21 cellular contexts compared by ENCODE assay signal in genomic region chr12:4786795-4787194, GRCh38.
"Had no signal": no experiment of that assay in that cellular context is flagged by ENCODE, and none has a peak within 500 bp of the region (broad histone marks: within the 10 kb centered on the region; RNA-seq: fewer than 3 reads in every experiment).

No MANE protein-coding gene starts in this region.

- H3K4me2 ChIP-seq: smooth muscle cell had no signal

- H3K79me2 ChIP-seq: parathyroid adenoma had no signal

- H3K27me3 ChIP-seq: gastroesophageal sphincter, heart right ventricle, transverse colon, vagina had no signal

- H3K27ac Mint-ChIP-seq: activated CD4-positive, alpha-beta T cell treated with anti-CD3 and anti-CD28 coated beads for 36 hours; activated naive CD4-positive, alpha-beta T cell treated with anti-CD3 and anti-CD28 coated beads, Interleukin-2, amount 50 U/mL, for 24 hours; immature natural killer cell; naive B cell; stimulated activated naive CD8-positive, alpha-beta T cell treated with anti-CD3 and anti-CD28 coated beads, Interleukin-15, amount 100 ng/mL, for 72 hours had no signal

- DNase-seq: activated CD4-positive, alpha-beta T cell treated with anti-CD3 and anti-CD28 coated beads for 36 hours; activated CD4-positive, alpha-beta T cell treated with anti-CD3 and anti-CD28 coated beads, Interleukin-2, amount 50 U/mL, for 48 hours; activated gamma-delta T cell; erythroblast; heart right ventricle; immature natural killer cell; mesenchymal stem cell; naive B cell; stimulated activated CD4-positive, alpha-beta T cell treated with anti-CD3 and anti-CD28 coated beads, Interleukin-4, amount 100 ng/mL, for 1 hour; stimulated activated naive CD8-positive, alpha-beta T cell treated with anti-CD3 and anti-CD28 coated beads, Interleukin-15, amount 100 ng/mL, for 72 hours; transverse colon had no signal

- H2AFZ ChIP-seq: parathyroid adenoma had no signal

- ATAC-seq: activated CD4-positive, alpha-beta T cell treated with anti-CD3 and anti-CD28 coated beads for 36 hours; gastroesophageal sphincter; heart right ventricle; mucosa of descending colon; sciatic nerve; stimulated activated naive CD8-positive, alpha-beta T cell treated with anti-CD3 and anti-CD28 coated beads, Interleukin-15, amount 100 ng/mL, for 72 hours had no signal

- H3K4me3 Mint-ChIP-seq: activated CD4-positive, alpha-beta T cell treated with anti-CD3 and anti-CD28 coated beads for 36 hours; activated naive CD4-positive, alpha-beta T cell treated with anti-CD3 and anti-CD28 coated beads, Interleukin-2, amount 50 U/mL, for 24 hours; immature natural killer cell; naive B cell; stimulated activated naive CD8-positive, alpha-beta T cell treated with anti-CD3 and anti-CD28 coated beads, Interleukin-15, amount 100 ng/mL, for 72 hours had no signal

- H3K4me1 ChIP-seq: breast epithelium, gastroesophageal sphincter, heart right ventricle, parathyroid adenoma, suprapubic skin, transverse colon, vagina had no signal

- H3K4me3 ChIP-seq: breast epithelium, coronary artery, gastroesophageal sphincter, heart right ventricle, mucosa of descending colon, smooth muscle cell, suprapubic skin, transverse colon, vagina had no signal

- H3K4me1 Mint-ChIP-seq: activated CD4-positive, alpha-beta T cell treated with anti-CD3 and anti-CD28 coated beads for 36 hours; activated naive CD4-positive, alpha-beta T cell treated with anti-CD3 and anti-CD28 coated beads, Interleukin-2, amount 50 U/mL, for 24 hours; immature natural killer cell; naive B cell; stimulated activated naive CD8-positive, alpha-beta T cell treated with anti-CD3 and anti-CD28 coated beads, Interleukin-15, amount 100 ng/mL, for 72 hours had no signal

- H3K36me3 ChIP-seq: breast epithelium, gastroesophageal sphincter, heart right ventricle, suprapubic skin, transverse colon, vagina had no signal

- H3K27ac ChIP-seq: breast epithelium, coronary artery, gastroesophageal sphincter, heart right ventricle, parathyroid adenoma, suprapubic skin, transverse colon, vagina had no signal

- H3K9ac ChIP-seq: parathyroid adenoma had no signal

- H3K9me3 Mint-ChIP-seq: stimulated activated naive CD8-positive, alpha-beta T cell treated with anti-CD3 and anti-CD28 coated beads, Interleukin-15, amount 100 ng/mL, for 72 hours had no signal

- H3K9me3 ChIP-seq: suprapubic skin, vagina had no signal
